ENCODE assay signal across 11 cellular contexts in genomic region chr11:68550485-68550817, GRCh38.
DNase-seq lines count a peak whose midpoint lies in the region; ATAC-seq lines count a peak whose summit lies in the region.
"Had no signal": no experiment of that assay in that cellular context is flagged by ENCODE, and none has a peak within 500 bp of the region (broad histone marks: within the 10 kb centered on the region; RNA-seq: fewer than 3 reads in every experiment).

No MANE protein-coding gene starts in this region.

- DNase-seq in activated CD4-positive, alpha-beta T cell treated with anti-CD3 and anti-CD28 coated beads for 36 hours: peak; percentile 59
- DNase-seq in activated CD4-positive, alpha-beta T cell treated with anti-CD3 and anti-CD28 coated beads for 1 hour: no peak
- DNase-seq in activated CD4-positive, alpha-beta memory T cell treated with anti-CD3 and anti-CD28 coated beads, Interleukin-2, amount 10 ng/mL, durations not matched to agents 7 days and 5 days: no peak
- DNase-seq in left ventricle myocardium superior (no peak), retina (no peak), nucleus accumbens (lab: John Stamatoyannopoulos, UW) (no peak)
- DNase-seq in stimulated activated naive B cell treated with anti-CD40 and anti-IgM and Interleukin-4, amounts not matched to agents 10 μg/mL and 1 μg/mL and 100 μg/mL, for 72 hours: no peak
- DNase-seq in activated CD4-positive, CD25-positive, alpha-beta regulatory T cell (lab: John Stamatoyannopoulos, UW): no peak
- DNase-seq: hippocampal formation, transverse colon had no signal

- H3K4me1 Mint-ChIP-seq in activated CD4-positive, alpha-beta T cell treated with anti-CD3 and anti-CD28 coated beads for 36 hours: peaks cover 66% of the 10 kb centered on the region
- peaks cover 52% of the 10 kb centered on the region for H3K4me1 Mint-ChIP-seq in activated CD4-positive, alpha-beta memory T cell treated with anti-CD3 and anti-CD28 coated beads, Interleukin-2, amount 10 ng/mL, durations not matched to agents 7 days and 5 days
- H3K4me1 Mint-ChIP-seq in stimulated activated naive B cell treated with anti-CD40 and anti-IgM and Interleukin-4, amounts not matched to agents 10 μg/mL and 1 μg/mL and 100 μg/mL, for 72 hours: peaks cover 28 to 39% of the 10 kb centered on the region in 2 donors

- H3K27me3 Mint-ChIP-seq in activated CD4-positive, alpha-beta T cell treated with anti-CD3 and anti-CD28 coated beads for 36 hours: no peaks in the 10 kb centered on the region
- no peaks in the 10 kb centered on the region for H3K27me3 Mint-ChIP-seq in activated CD4-positive, alpha-beta memory T cell treated with anti-CD3 and anti-CD28 coated beads, Interleukin-2, amount 10 ng/mL, durations not matched to agents 7 days and 5 days
- H3K27me3 Mint-ChIP-seq in stimulated activated naive B cell treated with anti-CD40 and anti-IgM and Interleukin-4, amounts not matched to agents 10 μg/mL and 1 μg/mL and 100 μg/mL, for 72 hours: no peaks in the 10 kb centered on the region

- CTCF ChIA-PET in activated CD4-positive, alpha-beta T cell treated with anti-CD3 and anti-CD28 coated beads for 36 hours (lab: Charles Lee): interaction anchor here (0.7 to 1.8 kb wide), 4 partner anchors 8 to 258 kb away, joined by 3 to 4 read pairs (median 3); no protein-coding TSS in a partner anchor
- CTCF ChIA-PET in activated CD4-positive, alpha-beta memory T cell treated with anti-CD3 and anti-CD28 coated beads, Interleukin-2, amount 10 ng/mL, durations not matched to agents 7 days and 5 days (lab: Charles Lee): interaction anchor here (0.6 kb wide), 1 partner anchor 12 kb away, joined by 3 read pairs; no protein-coding TSS in a partner anchor

- intact Hi-C loops in activated CD4-positive, alpha-beta T cell treated with anti-CD3 and anti-CD28 coated beads for 36 hours (cut with DNase I, micrococcal nuclease): no loop called here
- intact Hi-C loops in left ventricle myocardium superior (cut with micrococcal nuclease): no loop called here

- H3K36me3 Mint-ChIP-seq in activated CD4-positive, alpha-beta T cell treated with anti-CD3 and anti-CD28 coated beads for 36 hours (ENCODE audit: low read depth): peaks cover 69% of the 10 kb centered on the region
- H3K36me3 Mint-ChIP-seq in activated CD4-positive, alpha-beta memory T cell treated with anti-CD3 and anti-CD28 coated beads, Interleukin-2, amount 10 ng/mL, durations not matched to agents 7 days and 5 days (ENCODE audit: low read depth): peaks cover 80% of the 10 kb centered on the region
- peaks cover 44 to 66% of the 10 kb centered on the region in 2 donors for H3K36me3 Mint-ChIP-seq in stimulated activated naive B cell treated with anti-CD40 and anti-IgM and Interleukin-4, amounts not matched to agents 10 μg/mL and 1 μg/mL and 100 μg/mL, for 72 hours

- H3K27ac Mint-ChIP-seq in activated CD4-positive, alpha-beta T cell treated with anti-CD3 and anti-CD28 coated beads for 36 hours: peak overlapping the region; percentile 88
- H3K27ac Mint-ChIP-seq in activated CD4-positive, alpha-beta memory T cell treated with anti-CD3 and anti-CD28 coated beads, Interleukin-2, amount 10 ng/mL, durations not matched to agents 7 days and 5 days: peak overlapping the region; percentile 62
- peak overlapping the region; percentile 86 for H3K27ac Mint-ChIP-seq in stimulated activated naive B cell treated with anti-CD40 and anti-IgM and Interleukin-4, amounts not matched to agents 10 μg/mL and 1 μg/mL and 100 μg/mL, for 72 hours

- peak overlapping the region; percentile 46 for H3K4me3 Mint-ChIP-seq in activated CD4-positive, alpha-beta T cell treated with anti-CD3 and anti-CD28 coated beads for 36 hours
- H3K4me3 Mint-ChIP-seq in activated CD4-positive, alpha-beta memory T cell treated with anti-CD3 and anti-CD28 coated beads, Interleukin-2, amount 10 ng/mL, durations not matched to agents 7 days and 5 days: no peak overlapping the region
- H3K4me3 Mint-ChIP-seq in stimulated activated naive B cell treated with anti-CD40 and anti-IgM and Interleukin-4, amounts not matched to agents 10 μg/mL and 1 μg/mL and 100 μg/mL, for 72 hours: peak overlapping the region in 1 of 2 donors; percentile 28

- POLR2A ChIA-PET in activated CD4-positive, alpha-beta T cell treated with anti-CD3 and anti-CD28 coated beads for 36 hours (lab: Charles Lee): interaction anchor here (0.6 kb wide), 1 partner anchor 495 kb away, joined by 3 read pairs; no protein-coding TSS in a partner anchor
- POLR2A ChIA-PET in activated CD4-positive, alpha-beta memory T cell treated with anti-CD3 and anti-CD28 coated beads, Interleukin-2, amount 10 ng/mL, durations not matched to agents 7 days and 5 days (lab: Charles Lee): interaction anchor here (0.9 kb wide), 1 partner anchor 83 kb away, joined by 3 read pairs; no protein-coding TSS in a partner anchor

- no peaks in the 10 kb centered on the region for H3K9me3 Mint-ChIP-seq in activated CD4-positive, alpha-beta T cell treated with anti-CD3 and anti-CD28 coated beads for 36 hours (ENCODE audit: low read depth)
- no peaks in the 10 kb centered on the region for H3K9me3 Mint-ChIP-seq in activated CD4-positive, alpha-beta memory T cell treated with anti-CD3 and anti-CD28 coated beads, Interleukin-2, amount 10 ng/mL, durations not matched to agents 7 days and 5 days
- no peaks in the 10 kb centered on the region for H3K9me3 Mint-ChIP-seq in stimulated activated naive B cell treated with anti-CD40 and anti-IgM and Interleukin-4, amounts not matched to agents 10 μg/mL and 1 μg/mL and 100 μg/mL, for 72 hours

- ATAC-seq in activated CD4-positive, alpha-beta T cell treated with anti-CD3 and anti-CD28 coated beads for 36 hours: peak; percentile 42
- ATAC-seq in left ventricle myocardium superior: peak; percentile 26
- no peak for ATAC-seq in stimulated activated naive B cell treated with anti-CD40 and anti-IgM and Interleukin-4, amounts not matched to agents 10 μg/mL and 1 μg/mL and 100 μg/mL, for 72 hours (replicated peaks)
- ATAC-seq: A549 had no signal

Comparison
In these comparisons a context has a peak if more than half of its experiments do, and no peak if none do; other contexts are left out.
1. ATAC-seq: peak in activated CD4-positive, alpha-beta T cell treated with anti-CD3 and anti-CD28 coated beads for 36 hours (single experiment) and left ventricle myocardium superior (single experiment); none in stimulated activated naive B cell treated with anti-CD40 and anti-IgM and Interleukin-4, amounts not matched to agents 10 μg/mL and 1 μg/mL and 100 μg/mL, for 72 hours (0 of 2).
2. Peak in every context shown above with its lines, with median percentiles within 50 percentile points of each other: H3K27ac Mint-ChIP-seq.